ENCODE assay signal across 28 cellular contexts in the genomic region with DNA sequence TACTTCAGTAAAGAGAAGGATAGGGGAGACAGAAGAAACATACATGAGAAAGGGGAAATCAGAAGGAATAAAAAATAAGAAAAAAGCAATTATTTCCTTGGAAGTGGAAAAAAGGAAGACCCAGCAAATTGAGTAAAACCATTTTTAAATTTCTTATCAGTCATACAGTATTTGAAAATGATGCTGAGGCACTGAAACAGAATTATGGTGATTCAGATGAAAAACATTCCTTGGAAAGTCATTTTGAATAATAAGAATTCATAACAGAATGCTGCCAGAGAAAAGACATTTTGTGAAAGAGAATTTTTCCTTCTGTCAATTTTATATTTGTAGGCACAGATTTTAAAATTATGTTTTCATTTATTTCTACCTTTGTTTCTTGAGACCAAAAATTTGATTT.
DNase-seq lines count a peak whose midpoint lies in the region; ATAC-seq and TF ChIP-seq lines count a peak whose summit lies in the region.
"Had no signal": no experiment of that assay in that cellular context is flagged by ENCODE, and none has a peak within 500 bp of the region (broad histone marks: within the 10 kb centered on the region; RNA-seq: fewer than 3 reads in every experiment).

No MANE protein-coding gene starts in this region.

- H3F3A ChIP-seq in GM23248 (ENCODE audit: insufficient read depth) = no peaks in the 10 kb centered on the region

- H3K4me3 ChIP-seq in RWPE2 (ENCODE audit: severe bottlenecking) (no peak overlapping the region), choroid plexus epithelial cell (ENCODE audit: low read depth, low read length) (no peak overlapping the region), GM23248 (no peak overlapping the region)
- H3K4me3 ChIP-seq: colonic mucosa, pancreas, right atrium auricular region, uterus had no signal

- DNase-seq in EL (peak; percentile 47), RWPE2 (ENCODE audit: low spot score) (no peak), choroid plexus epithelial cell (ENCODE audit: low read depth) (peak; percentile 52), myocyte (ENCODE audit: low read depth) (peak; percentile 51), GM23248 (no peak), hippocampal formation (lab: John Stamatoyannopoulos, UW) (no peak)
- DNase-seq in activated CD4-positive, alpha-beta T cell treated with anti-CD3 and anti-CD28 coated beads for 4 hours = no peak
- DNase-seq: activated B cell treated with CpG ODN at 0.5 μM for 24 hours; activated CD4-positive, alpha-beta memory T cell treated with anti-CD3 and anti-CD28 coated beads, Interleukin-2, amount 10 ng/mL, durations not matched to agents 7 days and 5 days; activated effector memory CD4-positive, alpha-beta T cell treated with anti-CD3 and anti-CD28 coated beads, Interleukin-2, amount 50 U/mL, for 16 hours; activated naive CD8-positive, alpha-beta T cell treated with anti-CD3 and anti-CD28 coated beads, Interleukin-2, amount 10 ng/mL, durations not matched to agents 7 days and 5 days; BE2C; colonic mucosa; glutamatergic neuron; left colon; mesendoderm; naive thymus-derived CD4-positive, alpha-beta T cell; NCI-H1105 treated with DMSO at 0.1 percent for 48 hours; NCI-H2029; pancreas; stimulated activated CD4-positive, alpha-beta T cell treated with anti-CD3 and anti-CD28 coated beads, Interleukin-12 subunit alpha, Interleukin-12 subunit beta, amount 100 ng/mL, for 4 hours; stimulated activated CD4-positive, alpha-beta T cell treated with anti-CD3 and anti-CD28 coated beads, Interleukin-4, amount 100 ng/mL, for 4 hours; stimulated activated naive CD4-positive, alpha-beta T cell treated with Interleukin-2 at 50 U/mL for 16 hours; uterus had no signal

- H3K36me3 ChIP-seq in RWPE2 (ENCODE audit: low read depth) (no peaks in the 10 kb centered on the region), GM23248 (ENCODE audit: low read depth) (no peaks in the 10 kb centered on the region)
- H3K36me3 ChIP-seq: BE2C, colonic mucosa, pancreas, right atrium auricular region, thoracic aorta, uterus had no signal

- in situ Hi-C loops in GM23248 (cut with MboI) = no loop called here

- TF ChIP-seq CTCF in RWPE2 (IDR thresholded peaks at IDR 0.05; ENCODE audit: poor library complexity, severe bottlenecking) (no peak), choroid plexus epithelial cell (conservative IDR thresholded peaks at IDR 0.05; ENCODE audit: low read depth, low read length) (no peak)

- H3K79me2 ChIP-seq in GM23248 (ENCODE audit: insufficient read depth) = no peaks in the 10 kb centered on the region

- no peak overlapping the region for H3K4me2 ChIP-seq in GM23248 (ENCODE audit: unreplicated experiment)

- H3K27ac ChIP-seq in RWPE2 (ENCODE audit: poor library complexity, severe bottlenecking) (peak overlapping the region; percentile 52), GM23248 (no peak overlapping the region)
- H3K27ac ChIP-seq: colonic mucosa, pancreas, right atrium auricular region, uterus had no signal

- no peak overlapping the region for H2AFZ ChIP-seq in GM23248

- H3K4me1 ChIP-seq in RWPE2 (ENCODE audit: insufficient read depth, poor library complexity, severe bottlenecking) (peaks cover 36% of the 10 kb centered on the region), GM23248 (ENCODE audit: insufficient read depth) (no peaks in the 10 kb centered on the region)
- H3K4me1 ChIP-seq: BE2C, colonic mucosa, pancreas, right atrium auricular region, uterus had no signal

- H4K20me1 ChIP-seq in GM23248 (ENCODE audit: insufficient read depth) = no peaks in the 10 kb centered on the region

- H3K27me3 ChIP-seq in RWPE2 (ENCODE audit: insufficient read depth, poor library complexity, severe bottlenecking) (no peaks in the 10 kb centered on the region), GM23248 (replicated peaks; ENCODE audit: insufficient read depth) (no peaks in the 10 kb centered on the region)
- H3K27me3 ChIP-seq: BE2C, colonic mucosa, pancreas, right atrium auricular region, uterus had no signal

- ATAC-seq in RWPE2 (ENCODE audit: low read depth) = no peak
- ATAC-seq in HG03565 (IDR thresholded peaks at IDR 0.05; ENCODE audit: unreplicated experiment) = no peak
- ATAC-seq: left colon; naive thymus-derived CD4-positive, alpha-beta T cell; pancreas; Right ventricle myocardium inferior had no signal

- no peak overlapping the region for H3K9ac ChIP-seq in GM23248

- H3K9me3 ChIP-seq in RWPE2 (ENCODE audit: severe bottlenecking) (no peaks in the 10 kb centered on the region), GM23248 (ENCODE audit: low read depth) (no peaks in the 10 kb centered on the region)
- H3K9me3 ChIP-seq: BE2C, colonic mucosa, pancreas, right atrium auricular region, thoracic aorta, uterus had no signal

- no peaks in the 10 kb centered on the region for H3K9me2 ChIP-seq in GM23248 (ENCODE audit: insufficient read depth)

Comparison
In these comparisons a context has a peak if more than half of its experiments do, and no peak if none do; other contexts are left out.
1. DNase-seq: peak in EL (single experiment), choroid plexus epithelial cell (single experiment) and myocyte (single experiment); none in RWPE2 (single experiment), GM23248 (single experiment), activated CD4-positive, alpha-beta T cell treated with anti-CD3 and anti-CD28 coated beads for 4 hours (0 of 2) and hippocampal formation (0 of 2).